ENCODE assay signal across 32 cellular contexts in the genomic region with DNA sequence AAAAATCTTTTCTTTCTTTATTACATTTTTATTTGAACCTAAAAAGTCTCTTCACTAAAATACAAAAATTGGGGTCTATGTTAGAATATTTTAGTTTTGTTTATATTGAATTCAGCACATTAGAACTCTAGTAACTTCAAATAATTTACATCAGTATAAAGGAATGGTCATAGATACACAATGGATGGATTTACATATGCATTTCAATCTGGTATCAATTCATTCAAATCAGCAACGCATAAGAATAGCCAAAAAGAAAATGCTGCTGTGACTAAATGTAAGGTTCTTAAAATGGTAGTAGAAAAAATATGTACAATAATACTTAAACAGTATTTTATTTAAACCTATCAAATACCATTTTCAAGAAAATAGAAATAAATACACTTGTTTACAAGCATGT.
"Had no signal": no experiment of that assay in that cellular context is flagged by ENCODE, and none has a peak within 500 bp of the region (broad histone marks: within the 10 kb centered on the region; RNA-seq: fewer than 3 reads in every experiment).

No MANE protein-coding gene starts in this region.

- ATAC-seq: activated CD4-positive, CD25-positive, alpha-beta regulatory T cell treated with anti-CD3 and anti-CD28 coated beads, Interleukin-2, amount 50 U/mL, for 24 hours; activated CD8-positive, alpha-beta T cell treated with anti-CD3 and anti-CD28 coated beads for 36 hours; activated T-cell treated with anti-CD3 and anti-CD28 coated beads, Interleukin-2, amount 50 U/mL, for 4 hours; activated T-helper 17 cell treated with anti-CD3 and anti-CD28 coated beads, Interleukin-2, amount 50 U/mL, for 72 hours; effector memory CD8-positive, alpha-beta T cell; foreskin keratinocyte; gastrocnemius medialis; heart left ventricle had no signal

- H3K9me3 ChIP-seq: esophagus muscularis mucosa, gastrocnemius medialis, heart left ventricle had no signal

- H3K27me3 Mint-ChIP-seq: activated B cell treated with CpG ODN at 0.5 μM for 24 hours; dendritic cell treated with granulocyte-macrophage colony-stimulating factor and Interleukin-4, amounts not matched to agents 40 ng/mL and 50 ng/mL, for 4 days had no signal

- H3K9me3 Mint-ChIP-seq: activated B cell treated with CpG ODN at 0.5 μM for 24 hours; activated CD8-positive, alpha-beta T cell treated with anti-CD3 and anti-CD28 coated beads for 36 hours; activated T-cell treated with anti-CD3 and anti-CD28 coated beads, Interleukin-2, amount 50 U/mL, for 4 hours; activated T-helper 17 cell treated with anti-CD3 and anti-CD28 coated beads, Interleukin-2, amount 50 U/mL, for 72 hours; central memory CD8-positive, alpha-beta T cell; dendritic cell treated with granulocyte-macrophage colony-stimulating factor and Interleukin-4, amounts not matched to agents 40 ng/mL and 50 ng/mL, for 4 days; effector memory CD8-positive, alpha-beta T cell had no signal

- H3K27me3 ChIP-seq: brain microvascular endothelial cell, esophagus muscularis mucosa, gastrocnemius medialis, heart left ventricle had no signal

- H3K4me1 Mint-ChIP-seq: activated B cell treated with CpG ODN at 0.5 μM for 24 hours; central memory CD8-positive, alpha-beta T cell had no signal

- FAIRE-seq: astrocyte, bronchial epithelial cell had no signal

- H3K27ac Mint-ChIP-seq: activated B cell treated with CpG ODN at 0.5 μM for 24 hours; activated CD8-positive, alpha-beta T cell treated with anti-CD3 and anti-CD28 coated beads for 36 hours; activated naive CD8-positive, alpha-beta T cell; activated T-helper 17 cell treated with anti-CD3 and anti-CD28 coated beads, Interleukin-2, amount 50 U/mL, for 72 hours; dendritic cell treated with granulocyte-macrophage colony-stimulating factor and Interleukin-4, amounts not matched to agents 40 ng/mL and 50 ng/mL, for 4 days; effector memory CD8-positive, alpha-beta T cell had no signal

- H3K36me3 ChIP-seq: brain microvascular endothelial cell, esophagus muscularis mucosa, gastrocnemius medialis, heart left ventricle had no signal

- H3K4me3 Mint-ChIP-seq: activated B cell treated with CpG ODN at 0.5 μM for 24 hours; activated CD8-positive, alpha-beta T cell treated with anti-CD3 and anti-CD28 coated beads for 36 hours; activated naive CD8-positive, alpha-beta T cell; activated T-cell treated with anti-CD3 and anti-CD28 coated beads, Interleukin-2, amount 50 U/mL, for 4 hours; activated T-helper 17 cell treated with anti-CD3 and anti-CD28 coated beads, Interleukin-2, amount 50 U/mL, for 72 hours; central memory CD8-positive, alpha-beta T cell; dendritic cell treated with granulocyte-macrophage colony-stimulating factor and Interleukin-4, amounts not matched to agents 40 ng/mL and 50 ng/mL, for 4 days; effector memory CD8-positive, alpha-beta T cell had no signal

- H3K4me3 ChIP-seq: coronary artery, esophagus muscularis mucosa, gastrocnemius medialis, heart left ventricle had no signal

- DNase-seq: activated B cell treated with CpG ODN at 0.5 μM for 24 hours; activated CD4-positive, alpha-beta T cell treated with anti-CD3 and anti-CD28 coated beads for 48 hours; activated CD4-positive, alpha-beta T cell treated with anti-CD3 and anti-CD28 coated beads, Interleukin-2, amount 50 U/mL, for 1 hour; activated CD4-positive, alpha-beta T cell treated with anti-CD3 and anti-CD28 coated beads, Interleukin-2, amount 50 U/mL, for 48 hours; activated CD8-positive, alpha-beta memory T cell treated with anti-CD3 and anti-CD28 coated beads for 24 hours; activated CD8-positive, alpha-beta T cell treated with anti-CD3 and anti-CD28 coated beads for 36 hours; activated effector memory CD4-positive, alpha-beta T cell treated with Interleukin-2 at 50 U/mL for 16 hours; activated gamma-delta T cell treated with Interleukin-2 at 50 U/mL for 16 hours; activated naive CD4-positive, alpha-beta T cell treated with anti-CD3 and anti-CD28 coated beads, Interleukin-2, amount 50 U/mL, for 16 hours; activated naive CD4-positive, alpha-beta T cell treated with Interleukin-2 at 50 U/mL for 16 hours; activated T-cell treated with anti-CD3 and anti-CD28 coated beads, Interleukin-2, amount 50 U/mL, for 4 hours; amniotic stem cell; anterior cingulate cortex; brain microvascular endothelial cell; effector CD4-positive, alpha-beta T cell; effector memory CD8-positive, alpha-beta T cell; erythroblast; foreskin keratinocyte; gastrocnemius medialis; glutamatergic neuron; heart left ventricle; T-helper 2 cell had no signal

- H3K27ac ChIP-seq: brain microvascular endothelial cell, coronary artery, esophagus muscularis mucosa, foreskin keratinocyte, gastrocnemius medialis, heart left ventricle, VCaP had no signal

- H3K4me1 ChIP-seq: foreskin keratinocyte, gastrocnemius medialis, heart left ventricle had no signal

- H3K36me3 Mint-ChIP-seq: activated naive CD8-positive, alpha-beta T cell had no signal
